8 cellular contexts compared by ENCODE assay signal in the genomic region with DNA sequence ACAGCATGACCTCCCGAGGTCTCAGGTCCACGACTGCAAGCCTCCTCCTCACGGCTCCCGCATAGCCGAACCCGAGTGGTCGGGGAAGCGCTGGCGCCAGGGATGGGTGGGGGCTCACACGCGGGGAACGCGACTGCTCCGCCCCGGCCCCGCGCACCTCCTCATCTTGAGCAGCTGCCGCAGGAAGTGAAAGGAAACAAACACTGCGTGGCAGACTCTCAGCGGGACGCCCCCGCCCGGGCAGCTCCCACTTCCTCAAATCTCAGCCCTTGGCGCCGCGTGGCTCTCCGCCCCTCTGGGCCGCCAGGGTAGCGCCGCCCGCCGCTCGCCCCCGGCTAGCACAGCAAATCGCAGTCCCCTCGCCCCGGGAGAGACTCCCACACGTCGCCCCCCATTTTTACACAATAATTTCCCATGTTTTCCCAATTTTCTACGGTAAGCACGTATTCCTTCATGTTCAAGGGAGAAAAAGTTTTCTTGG. TPM values are rescaled to one million over a fixed set of nuclear protein-coding genes. Genes with fewer than 3 reads are reported as not detected.
A peak's percentile ranks its signal among the peaks of the same experiment; 100 is the strongest.
DNase-seq lines count a peak whose midpoint lies in the region; ATAC-seq, FAIRE-seq and TF ChIP-seq lines count a peak whose summit lies in the region.

Gene TMEM243, minus strand, starts transcription at position 188 of the 481 bp plus-strand sequence. CDS start 229 bp downstream, outside the sequence.

- ATAC-seq in HG02973 (IDR thresholded peaks at IDR 0.05; ENCODE audit: unreplicated experiment), result peak; percentile 41

- FAIRE-seq in GM18507 (lab: Jason Lieb, UNC), result peak; percentile 82

- TF ChIP-seq POLR2A in lower leg skin (IDR thresholded peaks at IDR 0.05), result peak in 1 of 2 donors; percentile 38

- WGBS in lower leg skin, 2 donors, result 0 to 1% methylated on average over 32 to 40 of the region's 41 CpGs

- intact Hi-C loops in lower leg skin (cut with DNase I; ENCODE audit: low total_unique reads), result no loop called here

- H3K4me3 ChIP-seq in lower leg skin (ENCODE audit: low read depth, poor library complexity, severe bottlenecking), result peak within 1 kb of the TSS; percentile 63

- DNase-seq in 8988T (peak; percentile 35), GM18507 (ENCODE audit: extremely low spot score, insufficient read length, low read depth) (peak; percentile 62), NCI-H345 treated with DMSO at 0.1 percent for 48 hours (lab: John Stamatoyannopoulos, UW; ENCODE audit: unreplicated experiment) (peak; percentile 14), dermis blood vessel endothelial cell (peak; percentile 84), lower leg skin (ENCODE audit: low spot score in 2 of 2) (peak; percentile 78 to 96)
- peak; percentile 81 for DNase-seq in activated CD4-positive, alpha-beta T cell treated with anti-CD3 and anti-CD28 coated beads, Interleukin-2, amount 50 U/mL, for 1 hour
- peak; percentile 46 to 67 (median 62) for DNase-seq in stimulated activated CD4-positive, alpha-beta T cell treated with anti-CD3 and anti-CD28 coated beads, TNF-alpha, amount 100 ng/mL, for 1 hour (ENCODE audit: low read depth in 3 of 3, low spot score in 1 of 3)

- TF ChIP-seq CTCF in lower leg skin (IDR thresholded peaks at IDR 0.05), result no peak

RNA-seq across cellular contexts. Expression of gene TMEM243, which starts in this region (rescaled TPM):
- total RNA-seq in dermis blood vessel endothelial cell (20.8 and 31.1 TPM in 2 replicates), lower leg skin (10 to 100 TPM; 29.4 to 60.6 (median 38.0) TPM)

Comparison
In these comparisons a context has a peak if more than half of its experiments do, and no peak if none do; other contexts are left out.
1. Peak in every context shown above with its lines: DNase-seq, ATAC-seq and H3K4me3 ChIP-seq.
2. DNase-seq: peak in every context shown above with its lines; median percentile 87 in lower leg skin; 84 in dermis blood vessel endothelial cell; 81 in activated CD4-positive, alpha-beta T cell treated with anti-CD3 and anti-CD28 coated beads, Interleukin-2, amount 50 U/mL, for 1 hour; 62 in GM18507; 62 in stimulated activated CD4-positive, alpha-beta T cell treated with anti-CD3 and anti-CD28 coated beads, TNF-alpha, amount 100 ng/mL, for 1 hour; 35 in 8988T; 14 in NCI-H345 treated with DMSO at 0.1 percent for 48 hours.